ENCODE assay signal across 9 cellular contexts in genomic region chr17:64781810-64782555, GRCh38.
A peak's percentile ranks its signal among the peaks of the same experiment; 100 is the strongest.
DNase-seq lines count a peak whose midpoint lies in the region; ATAC-seq and TF ChIP-seq lines count a peak whose summit lies in the region.
"Had no signal": no experiment of that assay in that cellular context is flagged by ENCODE, and none has a peak within 500 bp of the region (broad histone marks: within the 10 kb centered on the region; RNA-seq: fewer than 3 reads in every experiment).

No MANE protein-coding gene starts in this region.

- no peak overlapping the region for H2AFZ ChIP-seq in OCI-LY7 (ENCODE audit: low read length)

- H3K4me1 Mint-ChIP-seq in CD4-positive, alpha-beta T cell (ENCODE audit: low read depth) = peaks cover 23% of the 10 kb centered on the region
- H3K4me1 Mint-ChIP-seq in effector memory CD8-positive, alpha-beta T cell (ENCODE audit: low read depth in 2 of 2) = peaks cover 10 to 26% of the 10 kb centered on the region in 2 donors
- peaks cover 7 to 31% (median 23%) of the 10 kb centered on the region in 4 donors for H3K4me1 Mint-ChIP-seq in naive thymus-derived CD8-positive, alpha-beta T cell

- H3K79me2 ChIP-seq in OCI-LY7 (ENCODE audit: insufficient read depth, low read depth, low read length) = no peaks in the 10 kb centered on the region

- no peaks in the 10 kb centered on the region for H3K27me3 ChIP-seq in CD4-positive, alpha-beta T cell (ENCODE audit: control insufficient read depth, insufficient read depth, low read length)
- H3K27me3 ChIP-seq in prostate gland (replicated peaks; ENCODE audit: insufficient read depth) = no peaks in the 10 kb centered on the region

- peaks cover 21% of the 10 kb centered on the region for H3K36me3 Mint-ChIP-seq in CD4-positive, alpha-beta T cell (ENCODE audit: low read depth)
- peaks cover 34% of the 10 kb centered on the region for H3K36me3 Mint-ChIP-seq in effector memory CD8-positive, alpha-beta T cell (ENCODE audit: insufficient read depth)
- peaks cover 0 to 23% (median 2%) of the 10 kb centered on the region in 3 donors for H3K36me3 Mint-ChIP-seq in naive thymus-derived CD8-positive, alpha-beta T cell

- H4K20me1 ChIP-seq in OCI-LY7 (ENCODE audit: insufficient read depth, low read length) = no peaks in the 10 kb centered on the region

- peak overlapping the region; percentile 59 for H3K4me3 ChIP-seq in OCI-LY7 (ENCODE audit: low read depth, low read length, poor library complexity, severe bottlenecking)
- peak overlapping the region in 1 of 2 donors; percentile 37 for H3K4me3 ChIP-seq in prostate gland

- 78% methylated on average over 17 of the region's 17 CpGs for WGBS in prostate gland

- TSS peak; percentile 74 for BruUV-seq in OCI-LY7 (replicated peaks; lab: Mats Ljungman, UMichigan)

- H3K4me3 Mint-ChIP-seq in CD4-positive, alpha-beta T cell = peak overlapping the region; percentile 85
- peak overlapping the region; percentile 79 to 80 for H3K4me3 Mint-ChIP-seq in effector memory CD8-positive, alpha-beta T cell
- H3K4me3 Mint-ChIP-seq in naive thymus-derived CD8-positive, alpha-beta T cell = peak overlapping the region; percentile 18 to 78 (median 62)

- no peaks in the 10 kb centered on the region for H3K9me3 Mint-ChIP-seq in CD4-positive, alpha-beta T cell
- H3K9me3 Mint-ChIP-seq in effector memory CD8-positive, alpha-beta T cell = no peaks in the 10 kb centered on the region
- H3K9me3 Mint-ChIP-seq in naive thymus-derived CD8-positive, alpha-beta T cell = no peaks in the 10 kb centered on the region

- H3K4me2 ChIP-seq in OCI-LY7 (ENCODE audit: low read length) = peak overlapping the region; percentile 53

- CTCF ChIA-PET in CD4-positive, alpha-beta T cell (lab: Charles Lee) = interaction anchor here (0.7 kb wide), 1 partner anchor 474 kb away, joined by 3 read pairs; no protein-coding TSS in a partner anchor
- CTCF ChIA-PET in OCI-LY7 (lab: Charles Lee; ENCODE audit: unreplicated experiment) = no interaction called here

- TF ChIP-seq CTCF in CD4-positive, alpha-beta T cell (IDR thresholded peaks at IDR 0.05) = no peak
- TF ChIP-seq CTCF in OCI-LY7 (conservative IDR thresholded peaks at IDR 0.05; ENCODE audit: low read length) (no peak), prostate gland (IDR thresholded peaks at IDR 0.05) (no peak)

- H3K9me3 ChIP-seq in CD4-positive, alpha-beta T cell (ENCODE audit: control insufficient read depth, low read length) = no peaks in the 10 kb centered on the region
- H3K9me3 ChIP-seq in OCI-LY7 (ENCODE audit: low read length) = no peaks in the 10 kb centered on the region
- no peaks in the 10 kb centered on the region for H3K9me3 ChIP-seq in prostate gland

- peak overlapping the region; percentile 49 for H3K27ac Mint-ChIP-seq in CD4-positive, alpha-beta T cell
- H3K27ac Mint-ChIP-seq in effector memory CD8-positive, alpha-beta T cell = peak overlapping the region in 1 of 2 donors; percentile 66
- H3K27ac Mint-ChIP-seq in naive thymus-derived CD8-positive, alpha-beta T cell = peak overlapping the region in 8 of 10 donors; percentile 6 to 54 (median 32)

- ATAC-seq in CD4-positive, alpha-beta T cell (ENCODE audit: poor library complexity) = no peak
- ATAC-seq in effector memory CD8-positive, alpha-beta T cell (replicated peaks) = no peak
- ATAC-seq in naive thymus-derived CD8-positive, alpha-beta T cell = no peak
- no peak for ATAC-seq in GM21515 (IDR thresholded peaks at IDR 0.05; ENCODE audit: unreplicated experiment)

- H3K4me1 ChIP-seq in OCI-LY7 (ENCODE audit: insufficient read depth, low read length, poor library complexity, severe bottlenecking) (peaks cover 37% of the 10 kb centered on the region), prostate gland (replicated peaks) (peaks cover 14% of the 10 kb centered on the region)

- no peak for DNase-seq in CD4-positive, alpha-beta T cell
- DNase-seq in OCI-LY7 (ENCODE audit: low spot score) (no peak), NCI-H526 treated with DMSO at 0.1 percent for 48 hours (lab: John Stamatoyannopoulos, UW) (no peak), NCI-H524 treated with DMSO at 0.1 percent for 48 hours (lab: John Stamatoyannopoulos, UW) (no peak), prostate gland (ENCODE audit: low spot score) (no peak)
- no peak for DNase-seq in effector memory CD8-positive, alpha-beta T cell
- DNase-seq in naive thymus-derived CD8-positive, alpha-beta T cell = no peak
- DNase-seq: DMS79 had no signal

- no peak for TF ChIP-seq POLR2A in prostate gland (IDR thresholded peaks at IDR 0.05)

- POLR2A ChIA-PET in CD4-positive, alpha-beta T cell (lab: Charles Lee) = no interaction called here
- POLR2A ChIA-PET in OCI-LY7 (lab: Charles Lee) = interaction anchor here (0.6 to 1.3 kb wide), 4 partner anchors 11 to 402 kb away, joined by 3 to 6 read pairs (median 3); no protein-coding TSS in a partner anchor
- POLR2A ChIA-PET in naive thymus-derived CD8-positive, alpha-beta T cell (lab: Charles Lee) = interaction anchor here (0.6 kb wide), 1 partner anchor 178 kb away, joined by 5 read pairs; no protein-coding TSS in a partner anchor

- H3K36me3 ChIP-seq in OCI-LY7 (ENCODE audit: insufficient read depth, low read length) = peaks cover 5% of the 10 kb centered on the region; the same call in 1 of the 2 replicates
- no peaks in the 10 kb centered on the region for H3K36me3 ChIP-seq in prostate gland

- H3K9me2 ChIP-seq in OCI-LY7 (ENCODE audit: insufficient read depth, low read length) = no peaks in the 10 kb centered on the region

- H3K27me3 Mint-ChIP-seq in CD4-positive, alpha-beta T cell = peaks cover 17% of the 10 kb centered on the region
- H3K27me3 Mint-ChIP-seq in effector memory CD8-positive, alpha-beta T cell = no peaks in the 10 kb centered on the region
- peaks cover 0 to 3% (median 0%) of the 10 kb centered on the region in 5 donors for H3K27me3 Mint-ChIP-seq in naive thymus-derived CD8-positive, alpha-beta T cell

- intact Hi-C loops in CD4-positive, alpha-beta T cell (cut with DNase I, micrococcal nuclease) = no loop called here
- intact Hi-C loops in OCI-LY7 (cut with micrococcal nuclease; ENCODE audit: unreplicated experiment) = no loop called here
- intact Hi-C loops in prostate gland (cut with DNase I) = no loop called here

- H3K27ac ChIP-seq in CD4-positive, alpha-beta T cell (ENCODE audit: low read depth, low read length) = no peak overlapping the region
- H3K27ac ChIP-seq in OCI-LY7 (ENCODE audit: low read depth, low read length, poor library complexity, severe bottlenecking) = no peak overlapping the region
- H3K27ac ChIP-seq in prostate gland = no peak overlapping the region
